Comparison of ENCODE assay signal across 18 cellular contexts in genomic region chr4:2394544-2394943, GRCh38. TPM values are rescaled to one million over a fixed set of nuclear protein-coding genes. Genes with fewer than 3 reads are reported as not detected.
"Had no signal": no experiment of that assay in that cellular context is flagged by ENCODE, and none has a peak within 500 bp of the region (broad histone marks: within the 10 kb centered on the region; RNA-seq: fewer than 3 reads in every experiment).

No MANE protein-coding gene starts in this region.

- ATAC-seq: activated CD8-positive, alpha-beta memory T cell treated with anti-CD3 and anti-CD28 coated beads, Interleukin-2, amount 10 ng/mL, durations not matched to agents 7 days and 5 days; activated T-cell treated with anti-CD3 and anti-CD28 coated beads, Interleukin-2, amount 50 U/mL, for 4 hours had no signal

- H3K27me3 Mint-ChIP-seq: activated CD8-positive, alpha-beta memory T cell treated with anti-CD3 and anti-CD28 coated beads, Interleukin-2, amount 10 ng/mL, durations not matched to agents 7 days and 5 days had no signal

- FAIRE-seq: TTC549 had no signal

- H3K4me1 ChIP-seq: sigmoid colon had no signal

- H3K4me3 Mint-ChIP-seq: activated CD8-positive, alpha-beta memory T cell treated with anti-CD3 and anti-CD28 coated beads, Interleukin-2, amount 10 ng/mL, durations not matched to agents 7 days and 5 days; activated T-cell treated with anti-CD3 and anti-CD28 coated beads, Interleukin-2, amount 50 U/mL, for 4 hours had no signal

- DNase-seq: activated CD4-positive, alpha-beta T cell treated with anti-CD3 and anti-CD28 coated beads, Interleukin-2, amount 50 U/mL, for 48 hours; activated CD8-positive, alpha-beta memory T cell treated with anti-CD3 and anti-CD28 coated beads, Interleukin-2, amount 10 ng/mL, durations not matched to agents 7 days and 5 days; activated gamma-delta T cell; activated T-cell treated with anti-CD3 and anti-CD28 coated beads, Interleukin-2, amount 50 U/mL, for 4 hours; aorta; esophagus squamous epithelium; glutamatergic neuron; lower lobe of right lung; midbrain; occipital lobe; sigmoid colon; stimulated activated CD4-positive, alpha-beta T cell treated with anti-CD3 and anti-CD28 coated beads, Interleukin-12 subunit alpha, Interleukin-12 subunit beta, amount 100 ng/mL, for 4 hours; stimulated activated naive CD4-positive, alpha-beta T cell treated with Interleukin-2 at 50 U/mL for 16 hours; T-helper 2 cell; upper lobe of left lung had no signal

- H3K27ac Mint-ChIP-seq: activated CD8-positive, alpha-beta memory T cell treated with anti-CD3 and anti-CD28 coated beads, Interleukin-2, amount 10 ng/mL, durations not matched to agents 7 days and 5 days had no signal

- H3K4me3 ChIP-seq: sigmoid colon had no signal

- H3K36me3 ChIP-seq: esophagus squamous epithelium, lower lobe of right lung, sigmoid colon, upper lobe of left lung had no signal

- H3K27me3 ChIP-seq: esophagus squamous epithelium, upper lobe of left lung had no signal

- H3K36me3 Mint-ChIP-seq: activated CD8-positive, alpha-beta memory T cell treated with anti-CD3 and anti-CD28 coated beads, Interleukin-2, amount 10 ng/mL, durations not matched to agents 7 days and 5 days had no signal

- H3K9me3 ChIP-seq: esophagus squamous epithelium, lower lobe of right lung, sigmoid colon, upper lobe of left lung had no signal

- H3K9me3 Mint-ChIP-seq: activated T-cell treated with anti-CD3 and anti-CD28 coated beads, Interleukin-2, amount 50 U/mL, for 4 hours had no signal

- H3K27ac ChIP-seq: esophagus squamous epithelium, lower lobe of right lung, sigmoid colon, upper lobe of left lung had no signal

RNA-seq across cellular contexts. Expression of gene CFAP99, which starts 24.2 kb away (rescaled TPM):
- total RNA-seq: activated CD8-positive, alpha-beta memory T cell treated with anti-CD3 and anti-CD28 coated beads, Interleukin-2, amount 10 ng/mL, durations not matched to agents 7 days and 5 days; activated T-cell treated with anti-CD3 and anti-CD28 coated beads, Interleukin-2, amount 50 U/mL, for 4 hours; occipital lobe; pulmonary artery endothelial cell; sigmoid colon; temporal lobe had no signal
- polyA plus RNA-seq: aorta had no signal
